In genomic region chr19:46733693-46734240, GRCh38 we compare ENCODE assay signal across 18 cellular contexts. TPM values are rescaled to one million over a fixed set of nuclear protein-coding genes. Genes with fewer than 3 reads are reported as not detected.
DNase-seq lines count a peak whose midpoint lies in the region; ATAC-seq and TF ChIP-seq lines count a peak whose summit lies in the region.
"Had no signal": no experiment of that assay in that cellular context is flagged by ENCODE, and none has a peak within 500 bp of the region (broad histone marks: within the 10 kb centered on the region; RNA-seq: fewer than 3 reads in every experiment).

No MANE protein-coding gene starts in this region.

- no peak overlapping the region for H3K4me3 ChIP-seq in right atrium auricular region
- no peak overlapping the region for H3K4me3 ChIP-seq in endodermal cell (ENCODE audit: low read length)
- no peak overlapping the region for H3K4me3 ChIP-seq in psoas muscle

- H3K36me3 Mint-ChIP-seq in endodermal cell (ENCODE audit: low read depth), result peaks cover 70% of the 10 kb centered on the region
- peaks cover 91% of the 10 kb centered on the region for H3K36me3 Mint-ChIP-seq in stimulated activated effector memory CD8-positive, alpha-beta T cell treated with anti-CD3 and anti-CD28 coated beads, Interleukin-12 subunit alpha, Interleukin-12 subunit beta, amount 100 ng/mL, for 72 hours

- H3K4me3 Mint-ChIP-seq in endodermal cell, result no peak overlapping the region
- H3K4me3 Mint-ChIP-seq in stimulated activated effector memory CD8-positive, alpha-beta T cell treated with anti-CD3 and anti-CD28 coated beads, Interleukin-12 subunit alpha, Interleukin-12 subunit beta, amount 100 ng/mL, for 72 hours, result no peak overlapping the region
- H3K4me3 Mint-ChIP-seq: CD8-positive, alpha-beta memory T cell; naive thymus-derived CD8-positive, alpha-beta T cell; stimulated activated naive CD8-positive, alpha-beta T cell treated with anti-CD3 and anti-CD28 coated beads, Interleukin-15, Interleukin-2, amounts not matched to agents 100 ng/mL and 50 ng/mL, for 24 hours; T-cell had no signal

- H3K27ac ChIP-seq in right atrium auricular region (no peak overlapping the region), endodermal cell (ENCODE audit: low read depth, low read length) (no peak overlapping the region), psoas muscle (no peak overlapping the region)

- H3K27ac Mint-ChIP-seq in endodermal cell, result peak overlapping the region; percentile 62
- peak overlapping the region; percentile 76 for H3K27ac Mint-ChIP-seq in stimulated activated effector memory CD8-positive, alpha-beta T cell treated with anti-CD3 and anti-CD28 coated beads, Interleukin-12 subunit alpha, Interleukin-12 subunit beta, amount 100 ng/mL, for 72 hours
- H3K27ac Mint-ChIP-seq: activated T-helper 2 cell treated with anti-CD3 and anti-CD28 coated beads, Interferon-gamma antibody, Interleukin-2, Interleukin-4, amounts not matched to agents 10 μg/mL and 5 μg/mL and 100 μg/mL, durations not matched to agents 14 hours and 24 hours and 36 hours; CD8-positive, alpha-beta memory T cell; naive thymus-derived CD8-positive, alpha-beta T cell; stimulated activated naive CD8-positive, alpha-beta T cell treated with anti-CD3 and anti-CD28 coated beads, Interleukin-15, Interleukin-2, amounts not matched to agents 100 ng/mL and 50 ng/mL, for 24 hours; T-cell had no signal

- no peaks in the 10 kb centered on the region for H3K27me3 Mint-ChIP-seq in endodermal cell (ENCODE audit: insufficient read depth)
- H3K27me3 Mint-ChIP-seq: CD8-positive, alpha-beta memory T cell; naive thymus-derived CD8-positive, alpha-beta T cell; stimulated activated naive CD8-positive, alpha-beta T cell treated with anti-CD3 and anti-CD28 coated beads, Interleukin-15, Interleukin-2, amounts not matched to agents 100 ng/mL and 50 ng/mL, for 24 hours; T-cell had no signal

- TF ChIP-seq CTCF in right atrium auricular region (IDR thresholded peaks at IDR 0.05) (no peak), endodermal cell (conservative IDR thresholded peaks at IDR 0.05) (no peak), psoas muscle (IDR thresholded peaks at IDR 0.05) (no peak)

- intact Hi-C loops in Right ventricle myocardium inferior (cut with DNase I) (no loop called here), psoas muscle (cut with DNase I) (no loop called here)

- 93 to 97% methylated on average over 6 to 11 of the region's 11 CpGs for WGBS in endodermal cell (ENCODE audit: insufficient coverage in 1 of 2, insufficient read length in 1 of 2), 2 experiments
- WGBS in psoas muscle, 3 donors, result 83 to 89% (median 83%) methylated on average over 11 of the region's 11 CpGs

- peaks cover 68% of the 10 kb centered on the region for H3K36me3 ChIP-seq in right atrium auricular region
- H3K36me3 ChIP-seq in endodermal cell (ENCODE audit: control insufficient read depth, insufficient read depth, low read length), result peaks cover 70% of the 10 kb centered on the region
- peaks cover 0 to 97% of the 10 kb centered on the region in 2 donors for H3K36me3 ChIP-seq in psoas muscle (ENCODE audit: insufficient read depth in 1 of 2, low read depth in 1 of 2)

- H3K4me1 Mint-ChIP-seq in endodermal cell, result no peaks in the 10 kb centered on the region
- H3K4me1 Mint-ChIP-seq in stimulated activated effector memory CD8-positive, alpha-beta T cell treated with anti-CD3 and anti-CD28 coated beads, Interleukin-12 subunit alpha, Interleukin-12 subunit beta, amount 100 ng/mL, for 72 hours, result peaks cover 28% of the 10 kb centered on the region

- ATAC-seq in Right ventricle myocardium inferior (no peak), psoas muscle (no peak), HG02870 (IDR thresholded peaks at IDR 0.05; ENCODE audit: unreplicated experiment) (no peak)
- ATAC-seq in stimulated activated effector memory CD8-positive, alpha-beta T cell treated with anti-CD3 and anti-CD28 coated beads, Interleukin-12 subunit alpha, Interleukin-12 subunit beta, amount 100 ng/mL, for 72 hours, result no peak
- ATAC-seq: naive thymus-derived CD8-positive, alpha-beta T cell; T-cell had no signal

- H3K4me1 ChIP-seq in right atrium auricular region (peaks cover 0 to 46% of the 10 kb centered on the region in 2 donors), endodermal cell (ENCODE audit: control insufficient read depth, insufficient read depth, low read length) (no peaks in the 10 kb centered on the region), psoas muscle (peaks cover 12% of the 10 kb centered on the region)

- DNase-seq in Right ventricle myocardium inferior (ENCODE audit: missing footprints) (peak; percentile 32), right atrium auricular region (ENCODE audit: low spot score) (no peak), NOMO-1 (lab: John Stamatoyannopoulos, UW; ENCODE audit: unreplicated experiment in 2 of 2) (peak; percentile 81 to 85), endodermal cell (no peak), psoas muscle (no peak), HUDEP-2 (lab: John Stamatoyannopoulos, UW; ENCODE audit: unreplicated experiment in 76 of 76) (no peak)
- no peak for DNase-seq in stimulated activated effector memory CD8-positive, alpha-beta T cell treated with anti-CD3 and anti-CD28 coated beads, Interleukin-12 subunit alpha, Interleukin-12 subunit beta, amount 100 ng/mL, for 72 hours (ENCODE audit: low spot score in 2 of 2)
- DNase-seq: ACHN; CD8-positive, alpha-beta memory T cell; cerebellar nuclear complex; foreskin melanocyte; naive thymus-derived CD8-positive, alpha-beta T cell; NCI-H187 treated with DMSO at 0.1 percent for 48 hours; NCI-H446 treated with DMSO at 0.1 percent for 48 hours; T-cell had no signal

- H3K9me3 ChIP-seq in right atrium auricular region (no peaks in the 10 kb centered on the region), endodermal cell (ENCODE audit: control insufficient read depth, low read length) (no peaks in the 10 kb centered on the region), psoas muscle (no peaks in the 10 kb centered on the region)

- H3K9ac ChIP-seq in endodermal cell (ENCODE audit: extremely low read depth, low read length, poor library complexity, severe bottlenecking), result no peak overlapping the region

- H3K27me3 ChIP-seq in right atrium auricular region (no peaks in the 10 kb centered on the region), endodermal cell (ENCODE audit: control insufficient read depth, insufficient read depth, low read length, poor library complexity, severe bottlenecking) (no peaks in the 10 kb centered on the region), psoas muscle (ENCODE audit: insufficient read depth in 3 of 3, low read length in 2 of 3) (no peaks in the 10 kb centered on the region)

- H3K9me3 Mint-ChIP-seq in endodermal cell, result no peaks in the 10 kb centered on the region
- no peaks in the 10 kb centered on the region for H3K9me3 Mint-ChIP-seq in stimulated activated effector memory CD8-positive, alpha-beta T cell treated with anti-CD3 and anti-CD28 coated beads, Interleukin-12 subunit alpha, Interleukin-12 subunit beta, amount 100 ng/mL, for 72 hours
- H3K9me3 Mint-ChIP-seq: activated T-helper 2 cell treated with anti-CD3 and anti-CD28 coated beads, Interferon-gamma antibody, Interleukin-2, Interleukin-4, amounts not matched to agents 10 μg/mL and 5 μg/mL and 100 μg/mL, durations not matched to agents 14 hours and 24 hours and 36 hours; CD8-positive, alpha-beta memory T cell; naive thymus-derived CD8-positive, alpha-beta T cell; stimulated activated naive CD8-positive, alpha-beta T cell treated with anti-CD3 and anti-CD28 coated beads, Interleukin-15, Interleukin-2, amounts not matched to agents 100 ng/mL and 50 ng/mL, for 24 hours; T-cell had no signal

RNA-seq across cellular contexts. Expression of gene FKRP, which starts 12.1 kb away (rescaled TPM):
- 16.2 TPM for total RNA-seq in Right ventricle myocardium inferior
- total RNA-seq in right atrium auricular region, result 10 to 100 TPM; 20.3 to 23.8 TPM
- total RNA-seq in endodermal cell, result 10 to 100 TPM; 19.8 to 33.7 TPM
- polyA plus RNA-seq in endodermal cell (2013, experiment 1 of 2), result 28.9 TPM
- polyA plus RNA-seq in endodermal cell (2013, experiment 2 of 2), result 25.7 TPM
- total RNA-seq in psoas muscle, result 10 to 100 TPM; 14.4 to 24.5 (median 20.3) TPM
- polyA plus RNA-seq in psoas muscle, result 10 to 100 TPM; 11.6 to 15.0 (median 13.1) TPM

RNA-seq across cellular contexts. Expression of gene STRN4, which starts 12.5 kb away (rescaled TPM):
- 51.4 TPM for total RNA-seq in Right ventricle myocardium inferior
- 10 to 100 TPM; 46.6 to 65.4 TPM for total RNA-seq in right atrium auricular region
- total RNA-seq in endodermal cell, result 100 to 1,000 TPM; 142 to 155 TPM
- polyA plus RNA-seq in endodermal cell (2013, experiment 1 of 2), result 94.4 TPM
- 83.3 TPM for polyA plus RNA-seq in endodermal cell (2013, experiment 2 of 2)
- total RNA-seq in psoas muscle, result 10 to 100 TPM; 28.6 to 72.3 (median 40.6) TPM
- polyA plus RNA-seq in psoas muscle, result 10 to 100 TPM; 45.2 to 53.9 (median 46.2) TPM

RNA-seq across cellular contexts. Expression of gene PRKD2, which starts 16.9 kb away (rescaled TPM):
- total RNA-seq in Right ventricle myocardium inferior (9.6 TPM), right atrium auricular region (10 to 100 TPM in 1 of 2 donors, 1 to 10 TPM in 1; 8.6 to 19.2 TPM), endodermal cell (10 to 100 TPM; 80.5 to 90.8 TPM), psoas muscle (1 to 10 TPM; 6.3 to 9.1 (median 8.1) TPM)
- 29.2 TPM for polyA plus RNA-seq in endodermal cell (2013, experiment 1 of 2)
- 30.6 TPM for polyA plus RNA-seq in endodermal cell (2013, experiment 2 of 2)
- 1 to 10 TPM; 4.0 to 6.9 (median 4.8) TPM for polyA plus RNA-seq in psoas muscle

RNA-seq across cellular contexts. Expression of gene SLC1A5, which starts 54.6 kb away (rescaled TPM):
- total RNA-seq in Right ventricle myocardium inferior (10.1 TPM), right atrium auricular region (10 to 100 TPM; 21.2 to 42.6 TPM), endodermal cell (10 to 100 TPM; 77.6 to 78.1 TPM), psoas muscle (10 to 100 TPM in 1 of 4 donors, 1 to 10 TPM in 3; 5.4 to 12.6 (median 8.2) TPM)
- 81.2 TPM for polyA plus RNA-seq in endodermal cell (2013, experiment 1 of 2)
- polyA plus RNA-seq in endodermal cell (2013, experiment 2 of 2), result 60.6 TPM
- 10 to 100 TPM in 1 of 3 donors, 1 to 10 TPM in 2; 3.2 to 10.3 (median 3.4) TPM for polyA plus RNA-seq in psoas muscle

Comparison
In these comparisons a context has a peak if more than half of its experiments do, and no peak if none do; other contexts are left out.
1. DNase-seq: peak in Right ventricle myocardium inferior (single experiment) and NOMO-1 (2 of 2); none in right atrium auricular region (single experiment), endodermal cell (single experiment), stimulated activated effector memory CD8-positive, alpha-beta T cell treated with anti-CD3 and anti-CD28 coated beads, Interleukin-12 subunit alpha, Interleukin-12 subunit beta, amount 100 ng/mL, for 72 hours (0 of 2), psoas muscle (0 of 2) and HUDEP-2 (0 of 76).